ENCODE assay signal across 22 cellular contexts in genomic region chr9:1980387-1980786, GRCh38. TPM values are rescaled to one million over a fixed set of nuclear protein-coding genes. Genes with fewer than 3 reads are reported as not detected.
DNase-seq lines count a peak whose midpoint lies in the region; ATAC-seq and TF ChIP-seq lines count a peak whose summit lies in the region.
"Had no signal": no experiment of that assay in that cellular context is flagged by ENCODE, and none has a peak within 500 bp of the region (broad histone marks: within the 10 kb centered on the region; RNA-seq: fewer than 3 reads in every experiment).

No MANE protein-coding gene starts in this region.

- peak; percentile 29 for ATAC-seq in left lobe of liver
- ATAC-seq in CD8-positive, alpha-beta T cell, result no peak
- ATAC-seq: T-cell had no signal

- CTCF ChIA-PET in CD8-positive, alpha-beta T cell (lab: Charles Lee), result no interaction called here

- 95 to 100% methylated on average over 1 of the region's 1 CpG for WGBS in GM23248 (ENCODE audit: low coverage in 1 of 2, low lambda C conversion rate in 2 of 2, missing lambda C conversion rate in 2 of 2), 2 experiments

- peak overlapping the region; percentile 46 for H3K4me3 ChIP-seq in GM23248
- peak overlapping the region; percentile 63 for H3K4me3 ChIP-seq in SK-N-MC
- no peak overlapping the region for H3K4me3 ChIP-seq in skeletal muscle satellite cell (ENCODE audit: low read length)
- H3K4me3 ChIP-seq in CD8-positive, alpha-beta T cell (ENCODE audit: low read depth, low read length), result no peak overlapping the region
- H3K4me3 ChIP-seq: cardiac muscle cell, PC-9, uterus had no signal

- peak overlapping the region; percentile 37 for H2AFZ ChIP-seq in GM23248
- H2AFZ ChIP-seq: PC-9 had no signal

- in situ Hi-C loops in GM23248 (cut with MboI), result no loop called here

- no peaks in the 10 kb centered on the region for H3K36me3 Mint-ChIP-seq in endothelial cell (ENCODE audit: low read depth, unreplicated experiment)
- no peaks in the 10 kb centered on the region for H3K36me3 Mint-ChIP-seq in CD8-positive, alpha-beta T cell
- H3K36me3 Mint-ChIP-seq: CD4-positive, alpha-beta memory T cell; T-cell had no signal

- H3K79me2 ChIP-seq in GM23248 (ENCODE audit: insufficient read depth), result no peaks in the 10 kb centered on the region

- no peaks in the 10 kb centered on the region for H3K9me3 Mint-ChIP-seq in endothelial cell (ENCODE audit: unreplicated experiment)
- no peaks in the 10 kb centered on the region for H3K9me3 Mint-ChIP-seq in CD8-positive, alpha-beta T cell
- H3K9me3 Mint-ChIP-seq: CD4-positive, alpha-beta memory T cell; T-cell had no signal

- H3K9me2 ChIP-seq in GM23248 (ENCODE audit: insufficient read depth), result no peaks in the 10 kb centered on the region

- no peaks in the 10 kb centered on the region for H3K4me1 Mint-ChIP-seq in endothelial cell (ENCODE audit: unreplicated experiment)
- no peaks in the 10 kb centered on the region for H3K4me1 Mint-ChIP-seq in CD8-positive, alpha-beta T cell (ENCODE audit: low read depth)
- H3K4me1 Mint-ChIP-seq: CD4-positive, alpha-beta memory T cell; T-cell had no signal

- POLR2A ChIA-PET in CD8-positive, alpha-beta T cell (lab: Charles Lee), result interaction anchor here (0.8 kb wide), 1 partner anchor 29 kb away, joined by 4 read pairs; no protein-coding TSS in a partner anchor

- H3K27me3 Mint-ChIP-seq in endothelial cell (ENCODE audit: unreplicated experiment), result no peaks in the 10 kb centered on the region
- no peaks in the 10 kb centered on the region for H3K27me3 Mint-ChIP-seq in CD8-positive, alpha-beta T cell (ENCODE audit: low read depth)
- H3K27me3 Mint-ChIP-seq: CD4-positive, alpha-beta memory T cell; T-cell had no signal

- H3K9me3 ChIP-seq in GM23248 (ENCODE audit: low read depth), result no peaks in the 10 kb centered on the region
- H3K9me3 ChIP-seq in SK-N-MC (ENCODE audit: low read depth, low read length), result no peaks in the 10 kb centered on the region
- no peaks in the 10 kb centered on the region for H3K9me3 ChIP-seq in skeletal muscle satellite cell (replicated peaks; ENCODE audit: low read length)
- no peaks in the 10 kb centered on the region for H3K9me3 ChIP-seq in CD8-positive, alpha-beta T cell (ENCODE audit: low read length)
- H3K9me3 ChIP-seq: uterus had no signal

- DNase-seq in GM23248, result no peak
- DNase-seq in SK-N-MC (ENCODE audit: low read depth, low spot score), result no peak
- no peak for DNase-seq in left lobe of liver (ENCODE audit: low spot score)
- DNase-seq in endothelial cell (ENCODE audit: low spot score), result no peak
- no peak for DNase-seq in CD8-positive, alpha-beta T cell
- DNase-seq in activated CD4-positive, alpha-beta T cell treated with anti-CD3 and anti-CD28 coated beads, Interleukin-2, amount 50 U/mL, for 1 hour, result no peak
- DNase-seq: activated CD4-positive, alpha-beta T cell treated with anti-CD3 and anti-CD28 coated beads for 1 hour; activated gamma-delta T cell treated with Interleukin-2 at 50 U/mL for 16 hours; activated T-cell treated with anti-CD3 and anti-CD28 coated beads, Interleukin-2, amount 50 U/mL, for 1 hour; CD4-positive, alpha-beta memory T cell; cortex of kidney; Kasumi-1; NCI-H1092; NCI-H1930; NCI-H226; PC-9; retina; stimulated activated CD4-positive, alpha-beta T cell treated with anti-CD3 and anti-CD28 coated beads, Interleukin-15, amount 100 ng/mL, for 24 hours; T-cell; uterus had no signal

- peaks cover 26% of the 10 kb centered on the region for H3F3A ChIP-seq in GM23248 (ENCODE audit: insufficient read depth)

- H3K4me2 ChIP-seq in GM23248 (ENCODE audit: unreplicated experiment) (peak overlapping the region; percentile 73), skeletal muscle satellite cell (ENCODE audit: low read length) (peak overlapping the region; percentile 30)
- H3K4me2 ChIP-seq: PC-9 had no signal

- intact Hi-C loops in CD8-positive, alpha-beta T cell (cut with DNase I, micrococcal nuclease), result no loop called here

- TF ChIP-seq CTCF in endothelial cell (IDR thresholded peaks at IDR 0.05; ENCODE audit: unreplicated experiment), result no peak
- no peak for TF ChIP-seq CTCF in CD8-positive, alpha-beta T cell (IDR thresholded peaks at IDR 0.05)

- H3K27me3 ChIP-seq in GM23248 (replicated peaks; ENCODE audit: insufficient read depth) (no peaks in the 10 kb centered on the region), skeletal muscle satellite cell (ENCODE audit: control insufficient read depth, insufficient read depth, low read length) (no peaks in the 10 kb centered on the region)
- no peaks in the 10 kb centered on the region for H3K27me3 ChIP-seq in CD8-positive, alpha-beta T cell (ENCODE audit: insufficient read depth, low read length)
- H3K27me3 ChIP-seq: cardiac muscle cell, uterus had no signal

- no peak overlapping the region for H3K4me3 Mint-ChIP-seq in endothelial cell (ENCODE audit: unreplicated experiment)
- no peak overlapping the region for H3K4me3 Mint-ChIP-seq in CD8-positive, alpha-beta T cell
- H3K4me3 Mint-ChIP-seq: CD4-positive, alpha-beta memory T cell; T-cell had no signal

- no peaks in the 10 kb centered on the region for H4K20me1 ChIP-seq in GM23248 (ENCODE audit: insufficient read depth)

- H3K36me3 ChIP-seq in GM23248 (ENCODE audit: low read depth), result no peaks in the 10 kb centered on the region
- no peaks in the 10 kb centered on the region for H3K36me3 ChIP-seq in SK-N-MC (ENCODE audit: insufficient read depth, low read length)
- no peaks in the 10 kb centered on the region for H3K36me3 ChIP-seq in skeletal muscle satellite cell (ENCODE audit: insufficient read depth, low read length)
- no peaks in the 10 kb centered on the region for H3K36me3 ChIP-seq in CD8-positive, alpha-beta T cell (ENCODE audit: insufficient read depth, low read length)
- H3K36me3 ChIP-seq: cardiac muscle cell, uterus had no signal

- H3K4me1 ChIP-seq in GM23248 (ENCODE audit: insufficient read depth) (peaks cover 32% of the 10 kb centered on the region), skeletal muscle satellite cell (ENCODE audit: control insufficient read depth, insufficient read depth, low read length) (peaks cover 21% of the 10 kb centered on the region)
- H3K4me1 ChIP-seq in CD8-positive, alpha-beta T cell (ENCODE audit: insufficient read depth, low read length), result no peaks in the 10 kb centered on the region
- H3K4me1 ChIP-seq: uterus had no signal

- H3K27ac ChIP-seq in GM23248, result peak overlapping the region; percentile 76
- peak overlapping the region; percentile 58 for H3K27ac ChIP-seq in SK-N-MC
- H3K27ac ChIP-seq in CD8-positive, alpha-beta T cell (ENCODE audit: low read depth, low read length), result no peak overlapping the region
- H3K27ac ChIP-seq: cardiac muscle cell, PC-9, uterus had no signal

- H3K27ac Mint-ChIP-seq in endothelial cell (ENCODE audit: unreplicated experiment), result no peak overlapping the region
- no peak overlapping the region for H3K27ac Mint-ChIP-seq in CD8-positive, alpha-beta T cell
- H3K27ac Mint-ChIP-seq: T-cell had no signal

- H3K9ac ChIP-seq in GM23248 (peak overlapping the region; percentile 51), SK-N-MC (ENCODE audit: insufficient read length) (peak overlapping the region; percentile 56), skeletal muscle satellite cell (ENCODE audit: low read depth, low read length) (no peak overlapping the region)

RNA-seq across cellular contexts. Expression of gene SMARCA2, which starts 34.8 kb away (rescaled TPM):
- 47.4 and 78.9 TPM in 2 replicates for total RNA-seq in GM23248 (2014; rRNA removed; shearing (Covaris generic))
- polyA plus RNA-seq in GM23248 (2016; fragmentation: Nextera tagmentation; extraction: Ambion mirVana), result 26.7 and 27.2 TPM in 2 replicates
- total RNA-seq in left lobe of liver (91.3 TPM), endothelial cell (ENCODE audit: unreplicated experiment) (43.7 TPM)
- 41.3 and 49.1 TPM in 2 replicates for total RNA-seq in skeletal muscle satellite cell (2012; rRNA removed)
- total RNA-seq in CD8-positive, alpha-beta T cell, result 100 to 1,000 TPM; 198 to 215 TPM

Comparison
In these comparisons a context has a peak if more than half of its experiments do, and no peak if none do; other contexts are left out.
1. H3K4me3 ChIP-seq: peak in GM23248 (single experiment) and SK-N-MC (single experiment); none in skeletal muscle satellite cell (single experiment) and CD8-positive, alpha-beta T cell (single experiment).